Comparison of ENCODE assay signal across 2 cellular contexts in the genomic region with DNA sequence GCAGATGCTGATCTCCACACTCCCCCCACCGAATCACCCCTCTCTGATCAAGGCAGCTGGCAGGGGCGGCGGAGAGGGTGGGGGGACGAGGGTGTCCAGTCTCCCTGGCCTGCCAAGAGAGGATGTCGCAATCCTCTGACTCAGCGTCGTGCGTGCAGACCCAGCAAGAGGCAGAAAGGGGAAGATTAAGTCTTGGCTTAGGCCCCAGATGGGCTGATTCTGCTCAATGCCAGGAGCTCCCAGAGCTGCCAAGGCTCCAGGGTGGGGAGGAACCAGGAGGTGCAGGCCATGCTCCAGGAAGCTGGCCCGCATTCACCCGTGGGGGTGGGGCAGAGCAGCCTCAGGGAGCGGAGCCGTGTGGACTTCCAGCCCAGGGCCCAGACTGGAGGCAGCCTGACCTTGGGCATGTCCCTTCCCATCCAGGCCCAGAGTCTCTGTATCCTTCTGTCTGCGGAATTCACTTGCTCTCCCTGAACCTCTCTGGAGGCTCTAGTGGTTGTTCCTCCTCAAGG.
A peak's percentile ranks its signal among the peaks of the same experiment; 100 is the strongest.
TF ChIP-seq lines count a peak whose summit lies in the region.

No MANE protein-coding gene starts in this region.

TF ChIP-seq in HCT116, 20 proteins besides CTCF, POLR2A, EP300 and RAD21 (continued from another document):
- TF ChIP-seq, protein P1, sequence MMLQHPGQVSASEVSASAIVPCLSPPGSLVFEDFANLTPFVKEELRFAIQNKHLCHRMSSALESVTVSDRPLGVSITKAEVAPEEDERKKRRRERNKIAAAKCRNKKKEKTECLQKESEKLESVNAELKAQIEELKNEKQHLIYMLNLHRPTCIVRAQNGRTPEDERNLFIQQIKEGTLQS (IDR thresholded peaks at IDR 0.05): no peak
- TF ChIP-seq SIN3A (IDR thresholded peaks at IDR 0.05; ENCODE audit: low read depth): peak; percentile 85
- TF ChIP-seq JUND (IDR thresholded peaks at IDR 0.05): peak; percentile 92
- TF ChIP-seq EGR1 (IDR thresholded peaks at IDR 0.05; ENCODE audit: low read depth): no peak
- peak; percentile 95 for TF ChIP-seq SP1 (IDR thresholded peaks at IDR 0.05; ENCODE audit: low read depth)
- no peak for TF ChIP-seq ELF1 (IDR thresholded peaks at IDR 0.05; ENCODE audit: borderline replicate concordance, low read depth)
- TF ChIP-seq FOSL1 (IDR thresholded peaks at IDR 0.05; ENCODE audit: low read depth): peak; percentile 88
- TF ChIP-seq, protein P2, sequence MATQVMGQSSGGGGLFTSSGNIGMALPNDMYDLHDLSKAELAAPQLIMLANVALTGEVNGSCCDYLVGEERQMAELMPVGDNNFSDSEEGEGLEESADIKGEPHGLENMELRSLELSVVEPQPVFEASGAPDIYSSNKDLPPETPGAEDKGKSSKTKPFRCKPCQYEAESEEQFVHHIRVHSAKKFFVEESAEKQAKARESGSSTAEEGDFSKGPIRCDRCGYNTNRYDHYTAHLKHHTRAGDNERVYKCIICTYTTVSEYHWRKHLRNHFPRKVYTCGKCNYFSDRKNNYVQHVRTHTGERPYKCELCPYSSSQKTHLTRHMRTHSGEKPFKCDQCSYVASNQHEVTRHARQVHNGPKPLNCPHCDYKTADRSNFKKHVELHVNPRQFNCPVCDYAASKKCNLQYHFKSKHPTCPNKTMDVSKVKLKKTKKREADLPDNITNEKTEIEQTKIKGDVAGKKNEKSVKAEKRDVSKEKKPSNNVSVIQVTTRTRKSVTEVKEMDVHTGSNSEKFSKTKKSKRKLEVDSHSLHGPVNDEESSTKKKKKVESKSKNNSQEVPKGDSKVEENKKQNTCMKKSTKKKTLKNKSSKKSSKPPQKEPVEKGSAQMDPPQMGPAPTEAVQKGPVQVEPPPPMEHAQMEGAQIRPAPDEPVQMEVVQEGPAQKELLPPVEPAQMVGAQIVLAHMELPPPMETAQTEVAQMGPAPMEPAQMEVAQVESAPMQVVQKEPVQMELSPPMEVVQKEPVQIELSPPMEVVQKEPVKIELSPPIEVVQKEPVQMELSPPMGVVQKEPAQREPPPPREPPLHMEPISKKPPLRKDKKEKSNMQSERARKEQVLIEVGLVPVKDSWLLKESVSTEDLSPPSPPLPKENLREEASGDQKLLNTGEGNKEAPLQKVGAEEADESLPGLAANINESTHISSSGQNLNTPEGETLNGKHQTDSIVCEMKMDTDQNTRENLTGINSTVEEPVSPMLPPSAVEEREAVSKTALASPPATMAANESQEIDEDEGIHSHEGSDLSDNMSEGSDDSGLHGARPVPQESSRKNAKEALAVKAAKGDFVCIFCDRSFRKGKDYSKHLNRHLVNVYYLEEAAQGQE (IDR thresholded peaks at IDR 0.05; ENCODE audit: low read depth): no peak
- TF ChIP-seq, protein P3, sequence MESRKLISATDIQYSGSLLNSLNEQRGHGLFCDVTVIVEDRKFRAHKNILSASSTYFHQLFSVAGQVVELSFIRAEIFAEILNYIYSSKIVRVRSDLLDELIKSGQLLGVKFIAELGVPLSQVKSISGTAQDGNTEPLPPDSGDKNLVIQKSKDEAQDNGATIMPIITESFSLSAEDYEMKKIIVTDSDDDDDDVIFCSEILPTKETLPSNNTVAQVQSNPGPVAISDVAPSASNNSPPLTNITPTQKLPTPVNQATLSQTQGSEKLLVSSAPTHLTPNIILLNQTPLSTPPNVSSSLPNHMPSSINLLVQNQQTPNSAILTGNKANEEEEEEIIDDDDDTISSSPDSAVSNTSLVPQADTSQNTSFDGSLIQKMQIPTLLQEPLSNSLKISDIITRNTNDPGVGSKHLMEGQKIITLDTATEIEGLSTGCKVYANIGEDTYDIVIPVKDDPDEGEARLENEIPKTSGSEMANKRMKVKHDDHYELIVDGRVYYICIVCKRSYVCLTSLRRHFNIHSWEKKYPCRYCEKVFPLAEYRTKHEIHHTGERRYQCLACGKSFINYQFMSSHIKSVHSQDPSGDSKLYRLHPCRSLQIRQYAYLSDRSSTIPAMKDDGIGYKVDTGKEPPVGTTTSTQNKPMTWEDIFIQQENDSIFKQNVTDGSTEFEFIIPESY (IDR thresholded peaks at IDR 0.05; ENCODE audit: extremely low read depth, insufficient replicate concordance, low read length): no peak

TF ChIP-seq in liver, 16 proteins besides CTCF, POLR2A, EP300 and RAD21 (continued from another document):
- TF ChIP-seq, protein P2 (IDR thresholded peaks at IDR 0.05): peak; percentile 75
- TF ChIP-seq FOXA1 (IDR thresholded peaks at IDR 0.05) (peak; percentile 71), YY1 (IDR thresholded peaks at IDR 0.05) (peak; percentile 78), SP1 (IDR thresholded peaks at IDR 0.05) (peak; percentile 92), EGR1 (IDR thresholded peaks at IDR 0.05; ENCODE audit: low read depth in 2 of 2) (peak in 1 of 2 donors; percentile 28), RXRA (IDR thresholded peaks at IDR 0.05) (peak; percentile 94 to 98)
- TF ChIP-seq, protein P1 (IDR thresholded peaks at IDR 0.05): peak; percentile 85
- TF ChIP-seq, protein P4, sequence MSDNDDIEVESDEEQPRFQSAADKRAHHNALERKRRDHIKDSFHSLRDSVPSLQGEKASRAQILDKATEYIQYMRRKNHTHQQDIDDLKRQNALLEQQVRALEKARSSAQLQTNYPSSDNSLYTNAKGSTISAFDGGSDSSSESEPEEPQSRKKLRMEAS (IDR thresholded peaks at IDR 0.05): peak; percentile 97
